Comparison of ENCODE assay signal across 12 cellular contexts in genomic region chr22:45554040-45554406, GRCh38. TPM values are rescaled to one million over a fixed set of nuclear protein-coding genes. Genes with fewer than 3 reads are reported as not detected.
A peak's percentile ranks its signal among the peaks of the same experiment; 100 is the strongest.
DNase-seq lines count a peak whose midpoint lies in the region; ATAC-seq, FAIRE-seq and TF ChIP-seq lines count a peak whose summit lies in the region.
"Had no signal": no experiment of that assay in that cellular context is flagged by ENCODE, and none has a peak within 500 bp of the region (broad histone marks: within the 10 kb centered on the region; RNA-seq: fewer than 3 reads in every experiment).

No MANE protein-coding gene starts in this region.

- peaks cover 39% of the 10 kb centered on the region for H3K36me3 Mint-ChIP-seq in neural progenitor cell
- H3K36me3 Mint-ChIP-seq: activated naive CD4-positive, alpha-beta T cell treated with anti-CD3 and anti-CD28 coated beads, Interleukin-2, amount 50 U/mL, for 24 hours; stimulated activated effector memory CD8-positive, alpha-beta T cell treated with anti-CD3 and anti-CD28 coated beads, Interleukin-12 subunit alpha, Interleukin-12 subunit beta, amount 100 ng/mL, for 72 hours had no signal

- H3K4me3 Mint-ChIP-seq in neural progenitor cell, result no peak overlapping the region
- H3K4me3 Mint-ChIP-seq: activated B cell treated with CpG ODN at 0.5 μM for 24 hours; activated naive CD4-positive, alpha-beta T cell treated with anti-CD3 and anti-CD28 coated beads, Interleukin-2, amount 50 U/mL, for 24 hours; stimulated activated effector memory CD8-positive, alpha-beta T cell treated with anti-CD3 and anti-CD28 coated beads, Interleukin-12 subunit alpha, Interleukin-12 subunit beta, amount 100 ng/mL, for 72 hours had no signal

- no peaks in the 10 kb centered on the region for H3K9me2 ChIP-seq in MM.1S (replicated peaks; ENCODE audit: insufficient read depth, low read length)

- H2AFZ ChIP-seq in MM.1S (ENCODE audit: low read length) (peak overlapping the region; percentile 61), neural progenitor cell (replicated peaks) (no peak overlapping the region)

- no peaks in the 10 kb centered on the region for H3K4me1 ChIP-seq in MM.1S (ENCODE audit: low read length)
- peaks cover 10% of the 10 kb centered on the region for H3K4me1 ChIP-seq in neural progenitor cell

- H3K79me2 ChIP-seq in MM.1S (ENCODE audit: low read length), result no peaks in the 10 kb centered on the region
- no peaks in the 10 kb centered on the region for H3K79me2 ChIP-seq in neural progenitor cell (ENCODE audit: low read depth)

- H3K27ac ChIP-seq in MM.1S (ENCODE audit: low read length) (no peak overlapping the region), cingulate gyrus (ENCODE audit: low read depth, low read length) (peak overlapping the region; percentile 65), neural progenitor cell (no peak overlapping the region)

- peak overlapping the region; percentile 51 for H3K4me3 ChIP-seq in MM.1S (ENCODE audit: low read length)
- no peak overlapping the region for H3K4me3 ChIP-seq in neural progenitor cell
- H3K4me3 ChIP-seq: smooth muscle cell had no signal

- H3K27me3 ChIP-seq in MM.1S (replicated peaks; ENCODE audit: insufficient read depth, low read length) (peaks cover 50% of the 10 kb centered on the region), neural progenitor cell (no peaks in the 10 kb centered on the region)

- H4K20me1 ChIP-seq in MM.1S (ENCODE audit: insufficient read depth, low read length), result no peaks in the 10 kb centered on the region
- no peaks in the 10 kb centered on the region for H4K20me1 ChIP-seq in neural progenitor cell (ENCODE audit: low read depth)

- no peak for ATAC-seq in GM21367 (IDR thresholded peaks at IDR 0.05; ENCODE audit: unreplicated experiment)
- ATAC-seq: stimulated activated effector memory CD8-positive, alpha-beta T cell treated with anti-CD3 and anti-CD28 coated beads, Interleukin-12 subunit alpha, Interleukin-12 subunit beta, amount 100 ng/mL, for 72 hours had no signal

- DNase-seq in 8988T (peak; percentile 56), MM.1S (peak; percentile 35), neural progenitor cell (ENCODE audit: low spot score) (no peak), HTR-8/SVneo (ENCODE audit: insufficient read length, low spot score) (no peak)
- no peak for DNase-seq in stimulated activated CD4-positive, alpha-beta T cell treated with anti-CD3 and anti-CD28 coated beads, Interleukin-1b, Interleukin-23, amount 100 ng/mL, for 48 hours
- no peak for DNase-seq in activated naive CD4-positive, alpha-beta T cell treated with Interleukin-2 at 50 U/mL for 16 hours

- H3K27ac Mint-ChIP-seq in neural progenitor cell, result peak overlapping the region; percentile 3
- H3K27ac Mint-ChIP-seq: activated B cell treated with CpG ODN at 0.5 μM for 24 hours; stimulated activated effector memory CD8-positive, alpha-beta T cell treated with anti-CD3 and anti-CD28 coated beads, Interleukin-12 subunit alpha, Interleukin-12 subunit beta, amount 100 ng/mL, for 72 hours had no signal

- H3K4me1 Mint-ChIP-seq in neural progenitor cell, result peaks cover 35% of the 10 kb centered on the region
- H3K4me1 Mint-ChIP-seq: activated B cell treated with CpG ODN at 0.5 μM for 24 hours; activated naive CD4-positive, alpha-beta T cell treated with anti-CD3 and anti-CD28 coated beads, Interleukin-2, amount 50 U/mL, for 24 hours had no signal

- H3K9ac ChIP-seq in MM.1S (ENCODE audit: low read length), result no peak overlapping the region
- H3K9ac ChIP-seq in neural progenitor cell, result no peak overlapping the region

- H3K27me3 Mint-ChIP-seq in neural progenitor cell (ENCODE audit: insufficient read depth, low read depth), result peaks cover 13% of the 10 kb centered on the region
- H3K27me3 Mint-ChIP-seq: activated naive CD4-positive, alpha-beta T cell treated with anti-CD3 and anti-CD28 coated beads, Interleukin-2, amount 50 U/mL, for 24 hours had no signal

- H3F3A ChIP-seq in MM.1S (ENCODE audit: insufficient read depth, low read length), result no peaks in the 10 kb centered on the region
- H3F3A ChIP-seq in neural progenitor cell (ENCODE audit: low read depth), result peaks cover 18% of the 10 kb centered on the region

- TF ChIP-seq CTCF in MM.1S (IDR thresholded peaks at IDR 0.05; ENCODE audit: low read length), result no peak
- no peak for TF ChIP-seq CTCF in neural progenitor cell (IDR thresholded peaks at IDR 0.05)

- H3K9me3 ChIP-seq in MM.1S (replicated peaks; ENCODE audit: insufficient read depth, low read length) (no peaks in the 10 kb centered on the region), neural progenitor cell (ENCODE audit: low read depth) (no peaks in the 10 kb centered on the region)

- H3K36me3 ChIP-seq in MM.1S (replicated peaks; ENCODE audit: insufficient read depth, low read length) (no peaks in the 10 kb centered on the region), neural progenitor cell (no peaks in the 10 kb centered on the region)

- no peak for FAIRE-seq in HTR-8/SVneo (lab: Jason Lieb, UNC)

- peak overlapping the region; percentile 79; the same call in 1 of the 2 replicates for H3K4me2 ChIP-seq in MM.1S (ENCODE audit: low read depth, low read length)
- no peak overlapping the region for H3K4me2 ChIP-seq in neural progenitor cell

- H3K9me3 Mint-ChIP-seq in neural progenitor cell, result peaks cover 10% of the 10 kb centered on the region
- H3K9me3 Mint-ChIP-seq: activated B cell treated with CpG ODN at 0.5 μM for 24 hours; activated naive CD4-positive, alpha-beta T cell treated with anti-CD3 and anti-CD28 coated beads, Interleukin-2, amount 50 U/mL, for 24 hours; stimulated activated effector memory CD8-positive, alpha-beta T cell treated with anti-CD3 and anti-CD28 coated beads, Interleukin-12 subunit alpha, Interleukin-12 subunit beta, amount 100 ng/mL, for 72 hours had no signal

RNA-seq across cellular contexts. Expression of gene FBLN1, which starts 51.3 kb away (rescaled TPM):
- 84.3 and 163 TPM in 2 replicates for total RNA-seq in neural progenitor cell (ENCODE audit: low replicate concordance)
- total RNA-seq: activated B cell treated with CpG ODN at 0.5 μM for 24 hours had no signal

Comparison
In these comparisons a context has a peak if more than half of its experiments do, and no peak if none do; other contexts are left out.
1. DNase-seq: peak in 8988T (single experiment) and MM.1S (single experiment); none in neural progenitor cell (single experiment), stimulated activated CD4-positive, alpha-beta T cell treated with anti-CD3 and anti-CD28 coated beads, Interleukin-1b, Interleukin-23, amount 100 ng/mL, for 48 hours (single experiment), activated naive CD4-positive, alpha-beta T cell treated with Interleukin-2 at 50 U/mL for 16 hours (single experiment) and HTR-8/SVneo (single experiment).